24 cellular contexts compared by ENCODE assay signal in genomic region chr18:7876354-7876753, GRCh38.
"Had no signal": no experiment of that assay in that cellular context is flagged by ENCODE, and none has a peak within 500 bp of the region (broad histone marks: within the 10 kb centered on the region; RNA-seq: fewer than 3 reads in every experiment).

No MANE protein-coding gene starts in this region.

- H3K27me3 ChIP-seq: colonic mucosa, gastrocnemius medialis, heart left ventricle, tibial nerve, uterus had no signal

- H3K9me3 ChIP-seq: colonic mucosa, gastrocnemius medialis, uterus had no signal

- H3K27ac ChIP-seq: colonic mucosa, heart left ventricle, tibial nerve, uterus, WERI-Rb-1 had no signal

- ATAC-seq: activated naive CD8-positive, alpha-beta T cell treated with anti-CD3 and anti-CD28 coated beads, Interleukin-2, amount 50 U/mL, for 24 hours; gastrocnemius medialis; heart left ventricle; left cardiac atrium; stimulated activated naive CD8-positive, alpha-beta T cell treated with anti-CD3 and anti-CD28 coated beads, Interleukin-15, Interleukin-2, amounts not matched to agents 100 U/mL and 50 U/mL, for 24 hours; T-helper 17 cell had no signal

- H3K4me1 ChIP-seq: colonic mucosa had no signal

- DNase-seq: activated CD4-positive, alpha-beta T cell treated with anti-CD3 and anti-CD28 coated beads for 1 hour; activated CD8-positive, alpha-beta memory T cell treated with anti-CD3 and anti-CD28 coated beads for 24 hours; activated CD8-positive, alpha-beta memory T cell treated with anti-CD3 and anti-CD28 coated beads, Interleukin-2, amount 50 U/mL, for 48 hours; activated effector memory CD4-positive, alpha-beta T cell treated with Interleukin-2 at 50 U/mL for 16 hours; activated naive CD4-positive, alpha-beta T cell treated with anti-CD3 and anti-CD28 coated beads, Interleukin-2, amount 10 ng/mL, durations not matched to agents 7 days and 5 days; activated naive CD8-positive, alpha-beta T cell treated with anti-CD3 and anti-CD28 coated beads, Interleukin-2, amount 50 U/mL, for 24 hours; activated T-cell treated with anti-CD3 and anti-CD28 coated beads, Interleukin-2, amount 50 U/mL, for 48 hours; anterior cingulate cortex; colonic mucosa; endodermal cell; erythroblast; gastrocnemius medialis; heart left ventricle; immature natural killer cell; left cardiac atrium; midbrain; nucleus accumbens; retina; stimulated activated naive CD8-positive, alpha-beta T cell treated with anti-CD3 and anti-CD28 coated beads, Interleukin-15, Interleukin-2, amounts not matched to agents 100 U/mL and 50 U/mL, for 24 hours; T-helper 17 cell; uterus; WERI-Rb-1 had no signal

- H3K36me3 ChIP-seq: colonic mucosa, gastrocnemius medialis, heart left ventricle, tibial nerve, uterus, WERI-Rb-1 had no signal

- H3K4me3 ChIP-seq: colonic mucosa, gastrocnemius medialis, heart left ventricle, lung, tibial nerve, uterus had no signal
